ENCODE assay signal across 21 cellular contexts in the genomic region with DNA sequence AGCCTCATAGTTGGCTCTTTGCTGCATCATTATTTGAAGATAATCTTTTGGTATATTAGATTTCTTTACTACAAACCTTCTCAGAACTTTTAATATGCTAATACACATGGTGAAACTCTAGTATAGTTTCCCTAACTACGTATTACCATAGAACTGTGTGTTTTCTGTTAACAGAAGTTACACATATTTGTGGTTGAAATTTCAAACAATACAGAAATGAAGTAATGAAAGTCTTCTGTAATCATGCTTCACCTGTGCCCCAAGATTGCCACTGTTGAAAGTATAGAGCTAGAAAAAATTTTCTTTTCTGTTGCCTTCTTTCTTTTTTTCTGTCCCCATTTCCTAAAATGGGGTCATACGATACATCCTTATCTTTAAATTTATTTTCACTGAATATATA. TPM values are rescaled to one million over a fixed set of nuclear protein-coding genes. Genes with fewer than 3 reads are reported as not detected.
DNase-seq lines count a peak whose midpoint lies in the region; ATAC-seq, FAIRE-seq and TF ChIP-seq lines count a peak whose summit lies in the region.
"Had no signal": no experiment of that assay in that cellular context is flagged by ENCODE, and none has a peak within 500 bp of the region (broad histone marks: within the 10 kb centered on the region; RNA-seq: fewer than 3 reads in every experiment).

No MANE protein-coding gene starts in this region.

- POLR2A ChIA-PET in GM12878 (lab: Charles Lee): no interaction called here

- FAIRE-seq in GM12878 (lab: Jason Lieb, UNC): no peak
- FAIRE-seq: A549, GM12891, GM19239, H1, K562 had no signal

- H3K9me3 Mint-ChIP-seq in activated naive CD8-positive, alpha-beta T cell treated with anti-CD3 and anti-CD28 coated beads, Interleukin-2, amount 50 U/mL, for 24 hours: no peaks in the 10 kb centered on the region
- H3K9me3 Mint-ChIP-seq: CD8-positive, alpha-beta T cell; H9 had no signal

- TF ChIP-seq CTCF in GM12878 (IDR thresholded peaks at IDR 0.05 in 2 of 3, conservative IDR thresholded peaks at IDR 0.05 in 1 of 3; ENCODE audit: control insufficient read depth in 2 of 3, extremely low read depth in 1 of 3, insufficient read depth in 1 of 3, low read depth in 3 of 3, low read length in 3 of 3) (no peak), left lung (IDR thresholded peaks at IDR 0.05) (no peak), osteoblast (IDR thresholded peaks at IDR 0.05; ENCODE audit: extremely low read depth, low read depth, low read length) (no peak)

- RAD21 ChIA-PET in GM12878 (lab: Charles Lee; ENCODE audit: unreplicated experiment): interaction anchor here (0.7 kb wide), 1 partner anchor 133 kb away, joined by 5 read pairs; no protein-coding TSS in a partner anchor

- H2AFZ ChIP-seq in GM12878 (ENCODE audit: control insufficient read depth, low read depth, low read length): no peak overlapping the region
- no peak overlapping the region for H2AFZ ChIP-seq in osteoblast (ENCODE audit: low read length)

- DNase-seq in SKM-1 treated with dmso at 0.1 percent for 144 hours (lab: John Stamatoyannopoulos, UW; ENCODE audit: unreplicated experiment) (peak; percentile 7), SKM-1 (lab: John Stamatoyannopoulos, UW; ENCODE audit: unreplicated experiment) (no peak), GM12878 (ENCODE audit: low read depth, low spot score) (no peak), left lung (no peak), osteoblast (ENCODE audit: insufficient read length, low spot score, missing footprints) (peak; percentile 10), NCI-H2081 (lab: John Stamatoyannopoulos, UW) (no peak)
- DNase-seq in activated naive CD8-positive, alpha-beta T cell treated with anti-CD3 and anti-CD28 coated beads, Interleukin-2, amount 50 U/mL, for 24 hours: no peak
- DNase-seq in stimulated activated CD4-positive, alpha-beta T cell treated with anti-CD3 and anti-CD28 coated beads, Interleukin-15, amount 100 ng/mL, for 24 hours: no peak
- DNase-seq: Calu3; CD8-positive, alpha-beta T cell; DMS79 treated with DMSO at 0.1 percent for 48 hours; H9 had no signal

- peaks cover 3% of the 10 kb centered on the region for H4K20me1 ChIP-seq in GM12878 (ENCODE audit: control insufficient read depth, insufficient read depth)
- H4K20me1 ChIP-seq in osteoblast (ENCODE audit: insufficient read depth, low read length): peaks cover 53% of the 10 kb centered on the region

- H3K27ac Mint-ChIP-seq in activated naive CD8-positive, alpha-beta T cell treated with anti-CD3 and anti-CD28 coated beads, Interleukin-2, amount 50 U/mL, for 24 hours: no peak overlapping the region
- H3K27ac Mint-ChIP-seq: CD8-positive, alpha-beta T cell had no signal

- no peaks in the 10 kb centered on the region for H3K36me3 Mint-ChIP-seq in activated naive CD8-positive, alpha-beta T cell treated with anti-CD3 and anti-CD28 coated beads, Interleukin-2, amount 50 U/mL, for 24 hours (ENCODE audit: low read depth)
- H3K36me3 Mint-ChIP-seq: CD14-positive monocyte; CD8-positive, alpha-beta T cell had no signal

- H3K9ac ChIP-seq in GM12878 (ENCODE audit: control insufficient read depth, insufficient read depth, low read length): no peak overlapping the region
- H3K9ac ChIP-seq: BLaER1 had no signal

- intact Hi-C loops in GM12878 (cut with micrococcal nuclease; ENCODE audit: unreplicated experiment): no loop called here
- intact Hi-C loops in left lung (cut with DNase I): no loop called here

- in situ Hi-C loops in GM12878 (cut with MboI): no loop called here

- SMC1A ChIA-PET in GM12878 (lab: Charles Lee; ENCODE audit: uncharacterized antibody, unreplicated experiment): interaction anchor here (0.9 to 1.3 kb wide), 3 partner anchors 10 to 14 kb away, joined by 4 read pairs; no protein-coding TSS in a partner anchor

- H3K27me3 ChIP-seq in GM12878 (replicated peaks in 1 of 2; ENCODE audit: control insufficient read depth in 2 of 2, insufficient read depth in 2 of 2, low read length in 1 of 2): no peaks in the 10 kb centered on the region
- peaks cover 2 to 63% of the 10 kb centered on the region in 2 donors for H3K27me3 ChIP-seq in left lung
- H3K27me3 ChIP-seq in osteoblast (ENCODE audit: insufficient read depth, low read length): no peaks in the 10 kb centered on the region

- peaks cover 4% of the 10 kb centered on the region for H3K4me1 ChIP-seq in GM12878 (ENCODE audit: control insufficient read depth, insufficient read depth, low read length)
- H3K4me1 ChIP-seq in left lung: peaks cover 0 to 6% of the 10 kb centered on the region in 2 donors
- H3K4me1 ChIP-seq in osteoblast (ENCODE audit: insufficient read depth, low read length): no peaks in the 10 kb centered on the region
- H3K4me1 ChIP-seq: BLaER1 had no signal

- H3K27ac ChIP-seq in GM12878 (ENCODE audit: control insufficient read depth, insufficient read depth) (no peak overlapping the region), left lung (no peak overlapping the region), osteoblast (ENCODE audit: low read depth, low read length) (no peak overlapping the region)
- H3K27ac ChIP-seq: 22Rv1, A549, BLaER1, HL-60 had no signal

- no peaks in the 10 kb centered on the region; the same call in 2 of the 3 replicates for H3K9me3 ChIP-seq in GM12878 (replicated peaks; ENCODE audit: control insufficient read depth, insufficient read depth, low read length)
- H3K9me3 ChIP-seq in left lung: no peaks in the 10 kb centered on the region
- H3K9me3 ChIP-seq in osteoblast (ENCODE audit: low read depth, low read length): no peaks in the 10 kb centered on the region
- H3K9me3 ChIP-seq: A549, BLaER1 had no signal

- no peak overlapping the region for H3K4me3 ChIP-seq in GM12878
- H3K4me3 ChIP-seq in left lung: no peak overlapping the region
- H3K4me3 ChIP-seq in osteoblast (ENCODE audit: insufficient read depth, low read length): no peak overlapping the region
- H3K4me3 ChIP-seq: A549, BLaER1, K562 had no signal

- peaks cover 50% of the 10 kb centered on the region for H3K79me2 ChIP-seq in GM12878 (ENCODE audit: control insufficient read depth, insufficient read depth, low read length)
- peaks cover 94% of the 10 kb centered on the region for H3K79me2 ChIP-seq in osteoblast (ENCODE audit: insufficient read depth, low read length)

- H3K4me3 Mint-ChIP-seq in activated naive CD8-positive, alpha-beta T cell treated with anti-CD3 and anti-CD28 coated beads, Interleukin-2, amount 50 U/mL, for 24 hours: no peak overlapping the region
- H3K4me3 Mint-ChIP-seq: CD14-positive monocyte; CD8-positive, alpha-beta T cell; H9 had no signal

- peak; percentile 75 for ATAC-seq in GM12878
- ATAC-seq in left lung: peak; percentile 23
- ATAC-seq in activated naive CD8-positive, alpha-beta T cell treated with anti-CD3 and anti-CD28 coated beads, Interleukin-2, amount 50 U/mL, for 24 hours: no peak
- ATAC-seq: A549; CD8-positive, alpha-beta T cell; K562 had no signal

- H3K36me3 ChIP-seq in GM12878 (ENCODE audit: control insufficient read depth in 2 of 2, insufficient read depth in 2 of 2, low read length in 1 of 2) (no peaks in the 10 kb centered on the region; a peak in 1 of 4 replicates), left lung (no peaks in the 10 kb centered on the region), osteoblast (ENCODE audit: insufficient read depth, low read length) (no peaks in the 10 kb centered on the region)
- H3K36me3 ChIP-seq: BLaER1 had no signal

- 64% methylated on average over 2 of the region's 2 CpGs for WGBS in GM12878 (ENCODE audit: insufficient coverage, insufficient replicate concordance, low lambda C conversion rate, missing lambda C conversion rate)

- H3K4me2 ChIP-seq in GM12878 (ENCODE audit: control insufficient read depth, insufficient read depth): no peak overlapping the region
- H3K4me2 ChIP-seq in osteoblast (ENCODE audit: insufficient read depth, low read length): no peak overlapping the region
- H3K4me2 ChIP-seq: A549, BLaER1 had no signal

- no peak for TF ChIP-seq RAD21 in GM12878 (IDR thresholded peaks at IDR 0.05; ENCODE audit: insufficient read depth, low read depth, low read length)

- no peak for TF ChIP-seq POLR2A in GM12878 (IDR thresholded peaks at IDR 0.05; ENCODE audit: low read depth, low read length)

- peaks cover 2% of the 10 kb centered on the region for H3K4me1 Mint-ChIP-seq in activated naive CD8-positive, alpha-beta T cell treated with anti-CD3 and anti-CD28 coated beads, Interleukin-2, amount 50 U/mL, for 24 hours
- H3K4me1 Mint-ChIP-seq: CD14-positive monocyte had no signal

- peaks cover 4% of the 10 kb centered on the region for H3K27me3 Mint-ChIP-seq in activated naive CD8-positive, alpha-beta T cell treated with anti-CD3 and anti-CD28 coated beads, Interleukin-2, amount 50 U/mL, for 24 hours

- TF ChIP-seq EP300 in GM12878 (IDR thresholded peaks at IDR 0.05; ENCODE audit: borderline replicate concordance in 1 of 2, control insufficient read depth in 1 of 2, low read depth in 2 of 2, low read length in 2 of 2): no peak

- BruUV-seq in GM12878 (replicated peaks; lab: Mats Ljungman, UMichigan): no TSS peak

- CTCF ChIA-PET in GM12878 (lab: Yijun Ruan, JAX): interaction anchor here (1.0 to 1.1 kb wide), 2 partner anchors 10 to 173 kb away, joined by 3 to 5 read pairs; no protein-coding TSS in a partner anchor

TF ChIP-seq in GM12878, 131 proteins besides CTCF, POLR2A, EP300 and RAD21:
- no peak for TF ChIP-seq CHD4 (IDR thresholded peaks at IDR 0.05)
- TF ChIP-seq ZNF24 (IDR thresholded peaks at IDR 0.05): peak; percentile 88

RNA-seq across cellular contexts. Expression of gene BMPR1A, which starts 9.1 kb away (rescaled TPM):
- total RNA-seq in GM12878 (2013; cell fraction: nucleolus; rRNA removed): 60.5 and 62.3 TPM in 2 replicates
- 17.0 and 23.3 TPM in 2 replicates for total RNA-seq in GM12878 (2014; rRNA removed)
- total RNA-seq in GM12878 (2014; rRNA removed; fragmentation: Illumina TruSeq; extraction: Trizol): 18.8 and 19.2 TPM in 2 replicates
- 22.7 and 23.6 TPM in 2 replicates for total RNA-seq in GM12878 (2021)
- polyA plus RNA-seq in GM12878 (2011; ENCODE audit: low read depth): 4.5 TPM
- 19.3 and 25.6 TPM in 2 replicates for polyA plus RNA-seq in GM12878 (2011; rRNA removed)
- 7.9 and 9.1 TPM in 2 replicates for polyA plus RNA-seq in GM12878 (2011; cell fraction: cytosol; rRNA removed)
- 9.0 and 10.5 TPM in 2 replicates for polyA plus RNA-seq in GM12878 (2011; cell fraction: nucleus; rRNA removed)
- polyA plus RNA-seq in GM12878 (2012): 5.7 and 8.1 TPM in 2 replicates
- 16.1 and 16.2 TPM in 2 replicates for polyA plus RNA-seq in GM12878 (2014; fragmentation: Illumina TruSeq; extraction: Trizol)
- 1 to 10 TPM; 2.3 to 2.4 TPM for polyA plus RNA-seq in GM12878 (2014; fragmentation: Nextera tagmentation; extraction: Ambion mirVana)
- polyA plus RNA-seq in GM12878 (2014; rRNA removed): 9.8 and 10.0 TPM in 2 replicates
- 1 to 10 TPM; 9.5 to 9.8 TPM for polyA plus RNA-seq in GM12878 (2016; fragmentation: Nextera tagmentation; extraction: Ambion mirVana)
- polyA minus RNA-seq in GM12878 (2011; rRNA and poly(A)+ RNA removed): 34.9 and 49.1 TPM in 2 replicates
- polyA minus RNA-seq in GM12878 (2011; cell fraction: cytosol; rRNA and poly(A)+ RNA removed): 11.1 and 16.6 TPM in 2 replicates
- polyA minus RNA-seq in GM12878 (2011; cell fraction: nucleus; rRNA and poly(A)+ RNA removed): 10.6 and 14.1 TPM in 2 replicates
- total RNA-seq in left lung: 10 to 100 TPM; 33.4 to 47.9 TPM
- total RNA-seq in osteoblast: 71.7 and 73.7 TPM in 2 replicates

Comparison
In these comparisons a context has a peak if more than half of its experiments do, and no peak if none do; other contexts are left out.
1. DNase-seq: peak in SKM-1 treated with dmso at 0.1 percent for 144 hours (single experiment) and osteoblast (single experiment); none in SKM-1 (single experiment), GM12878 (single experiment), left lung (0 of 2), activated naive CD8-positive, alpha-beta T cell treated with anti-CD3 and anti-CD28 coated beads, Interleukin-2, amount 50 U/mL, for 24 hours (single experiment), stimulated activated CD4-positive, alpha-beta T cell treated with anti-CD3 and anti-CD28 coated beads, Interleukin-15, amount 100 ng/mL, for 24 hours (single experiment) and NCI-H2081 (0 of 2).